25 cellular contexts compared by ENCODE assay signal in the genomic region with DNA sequence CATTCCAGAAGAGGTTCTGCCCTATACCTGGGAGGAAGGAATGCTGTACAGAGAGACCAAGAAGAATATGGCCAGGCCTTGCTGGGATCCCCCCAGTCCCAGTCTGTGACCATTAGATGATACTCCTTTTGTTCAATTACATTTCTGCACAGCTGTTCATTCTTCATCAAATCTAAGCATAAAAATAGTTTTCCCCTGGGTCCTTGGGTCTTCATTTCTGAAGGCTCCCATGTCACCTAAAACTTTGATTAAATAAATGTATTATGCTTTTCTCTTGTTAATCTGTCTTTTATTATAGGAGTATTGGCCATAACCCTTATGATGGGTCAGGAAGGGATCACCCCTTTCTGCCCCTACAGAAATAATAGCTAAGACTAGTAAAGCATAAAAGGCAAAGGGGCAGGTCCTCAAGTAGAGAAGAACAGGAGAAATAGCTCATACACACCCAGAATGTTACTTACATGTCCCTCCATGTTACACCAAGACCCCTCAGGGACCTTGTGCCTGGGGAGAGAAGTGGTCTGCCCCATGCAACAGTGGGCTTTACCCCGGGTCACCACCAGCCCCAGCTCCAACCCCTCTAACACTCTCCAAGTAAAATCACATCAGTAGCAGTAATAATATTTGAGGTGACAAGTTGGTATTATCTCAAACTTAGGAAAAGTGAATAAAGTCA. TPM values are rescaled to one million over a fixed set of nuclear protein-coding genes. Genes with fewer than 3 reads are reported as not detected.
DNase-seq lines count a peak whose midpoint lies in the region; ATAC-seq and TF ChIP-seq lines count a peak whose summit lies in the region.
"Had no signal": no experiment of that assay in that cellular context is flagged by ENCODE, and none has a peak within 500 bp of the region (broad histone marks: within the 10 kb centered on the region; RNA-seq: fewer than 3 reads in every experiment).

No MANE protein-coding gene starts in this region.

- H3K4me1 ChIP-seq in heart right ventricle, result peaks cover 0 to 31% (median 3%) of the 10 kb centered on the region in 9 donors
- H3K4me1 ChIP-seq: gastrocnemius medialis, psoas muscle had no signal

- no peaks in the 10 kb centered on the region for H3K27me3 Mint-ChIP-seq in activated CD4-positive, alpha-beta T cell treated with anti-CD3 and anti-CD28 coated beads for 36 hours
- no peaks in the 10 kb centered on the region for H3K27me3 Mint-ChIP-seq in T-cell
- H3K27me3 Mint-ChIP-seq in naive thymus-derived CD8-positive, alpha-beta T cell, result no peaks in the 10 kb centered on the region
- H3K27me3 Mint-ChIP-seq: stimulated activated naive CD8-positive, alpha-beta T cell treated with anti-CD3 and anti-CD28 coated beads, Interleukin-15, amount 100 ng/mL, for 72 hours had no signal

- peaks cover 0 to 11% (median 0%) of the 10 kb centered on the region in 7 donors for H3K27me3 ChIP-seq in heart right ventricle
- H3K27me3 ChIP-seq: gastrocnemius medialis, upper lobe of left lung had no signal

- no peaks in the 10 kb centered on the region for H3K9me3 Mint-ChIP-seq in activated CD4-positive, alpha-beta T cell treated with anti-CD3 and anti-CD28 coated beads for 36 hours (ENCODE audit: low read depth)
- no peaks in the 10 kb centered on the region for H3K9me3 Mint-ChIP-seq in T-cell
- H3K9me3 Mint-ChIP-seq in naive thymus-derived CD8-positive, alpha-beta T cell, result no peaks in the 10 kb centered on the region
- H3K9me3 Mint-ChIP-seq: brain; dendritic cell treated with granulocyte-macrophage colony-stimulating factor and Interleukin-4, amounts not matched to agents 40 ng/mL and 50 ng/mL, for 4 days; stimulated activated naive CD8-positive, alpha-beta T cell treated with anti-CD3 and anti-CD28 coated beads, Interleukin-15, amount 100 ng/mL, for 72 hours had no signal

- POLR2A ChIA-PET in activated CD4-positive, alpha-beta T cell treated with anti-CD3 and anti-CD28 coated beads for 36 hours (lab: Charles Lee), result interaction anchor here (0.9 to 1.0 kb wide), 2 partner anchors 10 to 13 kb away, joined by 3 read pairs; no protein-coding TSS in a partner anchor
- POLR2A ChIA-PET in T-cell (lab: Charles Lee), result interaction anchor here (0.7 kb wide), 2 partner anchors 9 to 83 kb away, joined by 4 to 5 read pairs; no protein-coding TSS in a partner anchor
- POLR2A ChIA-PET in naive thymus-derived CD8-positive, alpha-beta T cell (lab: Charles Lee), result interaction anchor here (0.5 to 38.0 kb wide), 8 partner anchors 2 to 49 kb away, joined by 3 to 1584 read pairs (median 6); partner anchors contain the start of genes DDX39B, LST1, LTA and LTB

- H3K36me3 Mint-ChIP-seq in activated CD4-positive, alpha-beta T cell treated with anti-CD3 and anti-CD28 coated beads for 36 hours (ENCODE audit: low read depth), result peaks cover 20% of the 10 kb centered on the region
- peaks cover 4% of the 10 kb centered on the region for H3K36me3 Mint-ChIP-seq in T-cell
- H3K36me3 Mint-ChIP-seq in naive thymus-derived CD8-positive, alpha-beta T cell, result peaks cover 0 to 19% (median 8%) of the 10 kb centered on the region in 3 donors
- H3K36me3 Mint-ChIP-seq: brain had no signal

- TF ChIP-seq CTCF in heart right ventricle (IDR thresholded peaks at IDR 0.05), result no peak

- ATAC-seq in activated CD4-positive, alpha-beta T cell treated with anti-CD3 and anti-CD28 coated beads for 36 hours, result no peak
- ATAC-seq in T-cell (replicated peaks in 1 of 4) (no peak), heart right ventricle (no peak), GM19467 (IDR thresholded peaks at IDR 0.05; ENCODE audit: unreplicated experiment) (no peak)
- no peak for ATAC-seq in naive thymus-derived CD8-positive, alpha-beta T cell
- ATAC-seq: activated CD8-positive, alpha-beta memory T cell treated with anti-CD3 and anti-CD28 coated beads, Interleukin-2, amount 10 ng/mL, durations not matched to agents 7 days and 5 days; gastrocnemius medialis; psoas muscle; stimulated activated naive CD8-positive, alpha-beta T cell treated with anti-CD3 and anti-CD28 coated beads, Interleukin-15, amount 100 ng/mL, for 72 hours had no signal

- H3K4me3 ChIP-seq in heart right ventricle, result no peak overlapping the region
- H3K4me3 ChIP-seq: gastrocnemius medialis, psoas muscle, upper lobe of left lung had no signal

- H3K36me3 ChIP-seq in heart right ventricle, result no peaks in the 10 kb centered on the region
- H3K36me3 ChIP-seq: gastrocnemius medialis, upper lobe of left lung, WERI-Rb-1 had no signal

- intact Hi-C loops in activated CD4-positive, alpha-beta T cell treated with anti-CD3 and anti-CD28 coated beads for 36 hours (cut with DNase I, micrococcal nuclease), result loop anchor here in 1 of 2 experiments (5.0 to 10.0 kb wide), 5 partner anchors 213 to 1225 kb away; partner anchors contain the start of genes HLA-B and RPP21
- intact Hi-C loops in heart right ventricle (cut with DNase I), result no loop called here

- no peak for DNase-seq in activated CD4-positive, alpha-beta T cell treated with anti-CD3 and anti-CD28 coated beads for 36 hours
- no peak for DNase-seq in activated CD4-positive, alpha-beta T cell treated with anti-CD3 and anti-CD28 coated beads for 1 hour
- DNase-seq in T-cell (no peak), heart right ventricle (no peak)
- DNase-seq in naive thymus-derived CD8-positive, alpha-beta T cell, result peak in 1 of 10 donors; percentile 28
- DNase-seq: activated CD8-positive, alpha-beta memory T cell treated with anti-CD3 and anti-CD28 coated beads, Interleukin-2, amount 10 ng/mL, durations not matched to agents 7 days and 5 days; DMS79 treated with DMSO at 0.1 percent for 48 hours; gastrocnemius medialis; MM.1S; NCI-H1694; NCI-H226; NK-92 treated with Interleukin-12 subunit alpha and Interleukin-12 subunit beta, amount 100 ng/mL, for 24 hours; psoas muscle; stimulated activated CD4-positive, alpha-beta T cell treated with anti-CD3 and anti-CD28 coated beads, Interleukin-12 subunit alpha, Interleukin-12 subunit beta, amount 100 ng/mL, for 4 hours; stimulated activated naive CD8-positive, alpha-beta T cell treated with anti-CD3 and anti-CD28 coated beads, Interleukin-15, amount 100 ng/mL, for 72 hours; upper lobe of left lung; WERI-Rb-1 had no signal

- CTCF ChIA-PET in activated CD4-positive, alpha-beta T cell treated with anti-CD3 and anti-CD28 coated beads for 36 hours (lab: Charles Lee), result interaction anchor here (0.7 to 28.5 kb wide), 9 partner anchors 8 to 237 kb away, joined by 3 to 873 read pairs (median 4); partner anchors contain the start of genes ATP6V1G2, LST1, LTB and NCR3
- CTCF ChIA-PET in T-cell (lab: Charles Lee), result interaction anchor here (0.8 to 2.9 kb wide), 6 partner anchors 10 to 29 kb away, joined by 3 to 10 read pairs (median 6); partner anchors contain the start of gene LTB (in 1 of the 2)

- no peak overlapping the region for H3K4me3 Mint-ChIP-seq in activated CD4-positive, alpha-beta T cell treated with anti-CD3 and anti-CD28 coated beads for 36 hours
- no peak overlapping the region for H3K4me3 Mint-ChIP-seq in T-cell
- peak overlapping the region in 7 of 10 donors; percentile 7 to 47 (median 39) for H3K4me3 Mint-ChIP-seq in naive thymus-derived CD8-positive, alpha-beta T cell
- H3K4me3 Mint-ChIP-seq: brain; CD14-positive monocyte; dendritic cell treated with granulocyte-macrophage colony-stimulating factor and Interleukin-4, amounts not matched to agents 40 ng/mL and 50 ng/mL, for 4 days had no signal

- WGBS in heart right ventricle, 2 donors, result 80 to 84% methylated on average over 1 of the region's 1 CpG

- peaks cover 91% of the 10 kb centered on the region for H3K4me1 Mint-ChIP-seq in activated CD4-positive, alpha-beta T cell treated with anti-CD3 and anti-CD28 coated beads for 36 hours
- peaks cover 80 to 92% (median 91%) of the 10 kb centered on the region in 3 donors for H3K4me1 Mint-ChIP-seq in T-cell
- peaks cover 46 to 88% (median 81%) of the 10 kb centered on the region in 4 donors for H3K4me1 Mint-ChIP-seq in naive thymus-derived CD8-positive, alpha-beta T cell
- H3K4me1 Mint-ChIP-seq: brain had no signal

- H3K27ac Mint-ChIP-seq in activated CD4-positive, alpha-beta T cell treated with anti-CD3 and anti-CD28 coated beads for 36 hours, result peak overlapping the region; percentile 48
- peak overlapping the region; percentile 90 to 91 for H3K27ac Mint-ChIP-seq in T-cell
- H3K27ac Mint-ChIP-seq in naive thymus-derived CD8-positive, alpha-beta T cell, result peak overlapping the region; percentile 70 to 98 (median 82)
- H3K27ac Mint-ChIP-seq: activated CD8-positive, alpha-beta memory T cell treated with anti-CD3 and anti-CD28 coated beads, Interleukin-2, amount 10 ng/mL, durations not matched to agents 7 days and 5 days; brain; stimulated activated naive CD8-positive, alpha-beta T cell treated with anti-CD3 and anti-CD28 coated beads, Interleukin-15, amount 100 ng/mL, for 72 hours had no signal

- H3K27ac ChIP-seq in heart right ventricle, result no peak overlapping the region
- H3K27ac ChIP-seq: 22Rv1, gastrocnemius medialis, psoas muscle, upper lobe of left lung, WERI-Rb-1 had no signal

- no peaks in the 10 kb centered on the region for H3K9me3 ChIP-seq in heart right ventricle
- H3K9me3 ChIP-seq: gastrocnemius medialis, psoas muscle, upper lobe of left lung had no signal

RNA-seq across cellular contexts. Expression of gene LTA, which starts 2.1 kb away (rescaled TPM):
- 100 to 1,000 TPM; 396 to 570 TPM for total RNA-seq in activated CD4-positive, alpha-beta T cell treated with anti-CD3 and anti-CD28 coated beads for 36 hours
- total RNA-seq in T-cell (10 to 100 TPM; 12.5 to 23.9 (median 17.9) TPM), heart right ventricle (under 1 TPM in 2 of 10 donors, not detected in 8; 0.15 to 0.86 TPM)
- 10 to 100 TPM; 14.3 to 16.2 TPM for total RNA-seq in naive thymus-derived CD8-positive, alpha-beta T cell
- polyA plus RNA-seq in naive thymus-derived CD8-positive, alpha-beta T cell, result 10 to 100 TPM; 11.0 to 40.1 (median 29.9) TPM
- under 1 TPM; 0.06 to 0.44 TPM for polyA plus RNA-seq in heart right ventricle
- total RNA-seq: epithelial cell of proximal tubule, gastrocnemius medialis, lower leg skin, myocyte, psoas muscle had no signal

RNA-seq across cellular contexts. Expression of gene TNF, which starts 5.4 kb away (rescaled TPM):
- total RNA-seq in activated CD4-positive, alpha-beta T cell treated with anti-CD3 and anti-CD28 coated beads for 36 hours, result 10 to 100 TPM; 82.3 to 93.3 TPM
- 10 to 100 TPM; 13.8 to 28.0 (median 25.0) TPM for total RNA-seq in T-cell
- 1 to 10 TPM; 2.1 to 2.3 TPM for total RNA-seq in naive thymus-derived CD8-positive, alpha-beta T cell
- polyA plus RNA-seq in naive thymus-derived CD8-positive, alpha-beta T cell, result under 1 TPM; 0.11 to 0.53 (median 0.37) TPM
- total RNA-seq in heart right ventricle, result 1 to 10 TPM in 2 of 10 donors, under 1 TPM in 7, not detected in 1; 0.33 to 3.0 (median 0.61) TPM
- polyA plus RNA-seq in heart right ventricle, result under 1 TPM; 0.16 to 0.51 TPM
- total RNA-seq: myocyte had no signal

RNA-seq across cellular contexts. Expression of gene LTB, which starts 12.2 kb away (rescaled TPM):
- 10 to 100 TPM; 44.9 to 73.3 TPM for total RNA-seq in activated CD4-positive, alpha-beta T cell treated with anti-CD3 and anti-CD28 coated beads for 36 hours
- 100 to 1,000 TPM; 398 to 926 (median 813) TPM for total RNA-seq in T-cell
- total RNA-seq in naive thymus-derived CD8-positive, alpha-beta T cell, result 100 to 1,000 TPM; 450 to 469 TPM
- 1,000 to 10,000 TPM in 2 of 3 donors, 100 to 1,000 TPM in 1; 707 to 1,760 (median 1,173) TPM for polyA plus RNA-seq in naive thymus-derived CD8-positive, alpha-beta T cell
- total RNA-seq in heart right ventricle, result 1 to 10 TPM in 3 of 10 donors, under 1 TPM in 6, not detected in 1; 0.26 to 10.0 (median 0.67) TPM
- polyA plus RNA-seq in heart right ventricle, result under 1 TPM; 0.51 to 0.65 TPM
- total RNA-seq: gastrocnemius medialis had no signal

RNA-seq across cellular contexts. Expression of gene LST1, which starts 16.1 kb away (rescaled TPM):
- 10 to 100 TPM in 1 of 2 experiments, 1 to 10 TPM in 1; 9.1 to 11.1 TPM for total RNA-seq in activated CD4-positive, alpha-beta T cell treated with anti-CD3 and anti-CD28 coated beads for 36 hours
- total RNA-seq in T-cell (10 to 100 TPM; 13.4 to 28.0 (median 20.4) TPM), heart right ventricle (10 to 100 TPM in 1 of 10 donors, 1 to 10 TPM in 9; 2.6 to 35.6 (median 3.9) TPM)
- 10 to 100 TPM; 13.7 to 19.1 TPM for total RNA-seq in naive thymus-derived CD8-positive, alpha-beta T cell
- polyA plus RNA-seq in naive thymus-derived CD8-positive, alpha-beta T cell, result 10 to 100 TPM; 13.4 to 18.0 (median 15.0) TPM
- polyA plus RNA-seq in heart right ventricle, result 1 to 10 TPM; 6.5 to 8.7 TPM
- total RNA-seq: epithelial cell of proximal tubule, myocyte had no signal

RNA-seq across cellular contexts. Expression of gene NFKBIL1, which starts 22.6 kb away (rescaled TPM):
- total RNA-seq in activated CD4-positive, alpha-beta T cell treated with anti-CD3 and anti-CD28 coated beads for 36 hours, result 10 to 100 TPM; 18.1 to 19.0 TPM
- total RNA-seq in T-cell (10 to 100 TPM in 3 of 5 donors, 1 to 10 TPM in 2; 6.9 to 17.1 (median 11.6) TPM), heart right ventricle (10 to 100 TPM in 9 of 10 donors, 1 to 10 TPM in 1; 9.7 to 15.8 (median 11.7) TPM)
- 10 to 100 TPM; 14.1 to 15.2 TPM for total RNA-seq in naive thymus-derived CD8-positive, alpha-beta T cell
- 10 to 100 TPM in 1 of 3 donors, 1 to 10 TPM in 2; 8.4 to 10.0 (median 8.5) TPM for polyA plus RNA-seq in naive thymus-derived CD8-positive, alpha-beta T cell
- 10 to 100 TPM; 18.5 to 22.2 TPM for polyA plus RNA-seq in heart right ventricle

Comparison
In these comparisons a context has a peak if more than half of its experiments do, and no peak if none do; other contexts are left out.
1. H3K4me3 Mint-ChIP-seq: peak in naive thymus-derived CD8-positive, alpha-beta T cell (7 of 10); none in activated CD4-positive, alpha-beta T cell treated with anti-CD3 and anti-CD28 coated beads for 36 hours (single experiment) and T-cell (0 of 3).
2. RNA of gene LTA, which starts 2.1 kb away (total RNA-seq): 396 to 570 TPM in activated CD4-positive, alpha-beta T cell treated with anti-CD3 and anti-CD28 coated beads for 36 hours; 12.5 to 23.9 TPM in T-cell, 14.3 to 16.2 TPM in naive thymus-derived CD8-positive, alpha-beta T cell and 0.15 to 0.86 TPM in heart right ventricle; every median in the first group is over 10 times any median in the second.
3. RNA of gene LTB, which starts 12.2 kb away (total RNA-seq): 398 to 926 TPM in T-cell and 450 to 469 TPM in naive thymus-derived CD8-positive, alpha-beta T cell; 44.9 to 73.3 TPM in activated CD4-positive, alpha-beta T cell treated with anti-CD3 and anti-CD28 coated beads for 36 hours and 0.26 to 10.0 TPM in heart right ventricle; every median in the first group is over 4 times any median in the second.
4. Peak in every context shown above with its lines, with median percentiles within 50 percentile points of each other: H3K27ac Mint-ChIP-seq.